ENCODE assay signal across 8 cellular contexts in genomic region chr11:2151500-2152257, GRCh38. TPM values are rescaled to one million over a fixed set of nuclear protein-coding genes. Genes with fewer than 3 reads are reported as not detected.
DNase-seq lines count a peak whose midpoint lies in the region; ATAC-seq, FAIRE-seq and TF ChIP-seq lines count a peak whose summit lies in the region.

No MANE protein-coding gene starts in this region.

- ATAC-seq in mucosa of descending colon (peak; percentile 85), GM21360 (IDR thresholded peaks at IDR 0.05; ENCODE audit: unreplicated experiment) (no peak)

- H3K36me3 Mint-ChIP-seq in CD4-positive, alpha-beta memory T cell: no peaks in the 10 kb centered on the region

- TF ChIP-seq CTCF in endothelial cell of umbilical vein (IDR thresholded peaks at IDR 0.05; ENCODE audit: extremely low read depth in 1 of 2, insufficient read depth in 1 of 2, low read depth in 1 of 2, low read length in 2 of 2) (peak; percentile 59 to 73), mucosa of descending colon (IDR thresholded peaks at IDR 0.05) (peak; percentile 69)

- TF ChIP-seq POLR2A in endothelial cell of umbilical vein (IDR thresholded peaks at IDR 0.05; ENCODE audit: low read depth, low read length): no peak

- peak; percentile 88 for FAIRE-seq in endothelial cell of umbilical vein (lab: Jason Lieb, UNC)

- peaks cover 5 to 11% (median 7%) of the 10 kb centered on the region in 4 donors for H3K4me1 Mint-ChIP-seq in CD4-positive, alpha-beta memory T cell

- no peaks in the 10 kb centered on the region for H3K36me3 ChIP-seq in CD4-positive, alpha-beta memory T cell (ENCODE audit: insufficient read depth, low read length)
- no peaks in the 10 kb centered on the region for H3K36me3 ChIP-seq in NT2/D1 (ENCODE audit: insufficient read depth, insufficient read length, low read length)
- H3K36me3 ChIP-seq in endothelial cell of umbilical vein (ENCODE audit: control insufficient read depth in 2 of 2, extremely low read depth in 1 of 2, insufficient read depth in 2 of 2, low read length in 2 of 2): no peaks in the 10 kb centered on the region
- no peaks in the 10 kb centered on the region for H3K36me3 ChIP-seq in mucosa of descending colon (ENCODE audit: low read depth)

- no peaks in the 10 kb centered on the region for H3K9me3 Mint-ChIP-seq in CD4-positive, alpha-beta memory T cell

- H3K9ac ChIP-seq in NT2/D1 (ENCODE audit: insufficient read length, low read depth): peak overlapping the region; percentile 66
- no peak overlapping the region for H3K9ac ChIP-seq in endothelial cell of umbilical vein (replicated peaks; ENCODE audit: extremely low read depth, insufficient read depth, low read length)

- H3K79me2 ChIP-seq in endothelial cell of umbilical vein (ENCODE audit: control insufficient read depth, insufficient read depth, low read length): no peaks in the 10 kb centered on the region

- CTCF ChIA-PET in CD4-positive, alpha-beta memory T cell (lab: Charles Lee; ENCODE audit: partially characterized antibody): interaction anchor here (0.6 to 8.7 kb wide), 35 partner anchors 9 to 512 kb away, joined by 3 to 276 read pairs (median 4); partner anchors contain the start of genes LSP1, SYT8 and TNNI2
- CTCF ChIA-PET in endothelial cell of umbilical vein (lab: Charles Lee): interaction anchor here (0.5 to 12.6 kb wide), 68 partner anchors 10 to 523 kb away, joined by 3 to 868 read pairs (median 6); partner anchors contain the start of genes C11orf21, IGF2, KRTAP5-6 and LSP1

- intact Hi-C loops in CD4-positive, alpha-beta memory T cell (cut with micrococcal nuclease): loop anchor here (1.0 to 2.0 kb wide), 4 partner anchors 75 to 501 kb away; no protein-coding TSS in a partner anchor
- intact Hi-C loops in endothelial cell of umbilical vein (cut with micrococcal nuclease): loop anchor here (1.0 kb wide), 4 partner anchors 269 to 457 kb away; no protein-coding TSS in a partner anchor
- intact Hi-C loops in mucosa of descending colon (cut with DNase I, micrococcal nuclease): no loop called here

- POLR2A ChIA-PET in CD4-positive, alpha-beta memory T cell (lab: Charles Lee; ENCODE audit: partially characterized antibody): interaction anchor here (0.7 to 1.9 kb wide), 7 partner anchors 114 to 458 kb away, joined by 3 to 9 read pairs (median 4); no protein-coding TSS in a partner anchor
- POLR2A ChIA-PET in endothelial cell of umbilical vein (lab: Charles Lee): interaction anchor here (1.0 kb wide), 1 partner anchor 117 kb away, joined by 3 read pairs; no protein-coding TSS in a partner anchor

- no peak overlapping the region for H3K4me2 ChIP-seq in endothelial cell of umbilical vein (ENCODE audit: insufficient read depth, low read length)

- no peak overlapping the region for H3K4me3 ChIP-seq in CD4-positive, alpha-beta memory T cell (ENCODE audit: low read length in 2 of 2)
- H3K4me3 ChIP-seq in NT2/D1 (ENCODE audit: insufficient read length, low read depth) (no peak overlapping the region), endothelial cell of umbilical vein (replicated peaks in 1 of 3; ENCODE audit: insufficient read depth in 1 of 3, low read depth in 1 of 3, low read length in 3 of 3) (no peak overlapping the region), mucosa of descending colon (no peak overlapping the region)

- H3K27ac Mint-ChIP-seq in CD4-positive, alpha-beta memory T cell: peak overlapping the region in 5 of 7 donors; percentile 22 to 55 (median 26)

- H2AFZ ChIP-seq in endothelial cell of umbilical vein (ENCODE audit: low read depth, low read length): no peak overlapping the region

- H3K27me3 ChIP-seq in CD4-positive, alpha-beta memory T cell (ENCODE audit: insufficient read depth, low read length): peaks cover 11% of the 10 kb centered on the region
- peaks cover 47% of the 10 kb centered on the region for H3K27me3 ChIP-seq in NT2/D1 (ENCODE audit: insufficient read depth, insufficient read length)
- peaks cover 13 to 16% of the 10 kb centered on the region in 2 experiments for H3K27me3 ChIP-seq in endothelial cell of umbilical vein (ENCODE audit: control insufficient read depth in 2 of 2, insufficient read depth in 2 of 2, low read length in 2 of 2)

- dilution Hi-C loops in endothelial cell of umbilical vein (cut with MboI; ENCODE audit: extremely low pct_ligation_motif_present, low sequenced_read_pairs): no loop called here

- H3K9me1 ChIP-seq in endothelial cell of umbilical vein (replicated peaks; ENCODE audit: control insufficient read depth, extremely low read depth, insufficient read depth, low read length): no peaks in the 10 kb centered on the region

- no TSS peak for BruUV-seq in endothelial cell of umbilical vein (replicated peaks; lab: Mats Ljungman, UMichigan)

- H4K20me1 ChIP-seq in endothelial cell of umbilical vein (replicated peaks; ENCODE audit: control insufficient read depth, extremely low read depth, insufficient read depth, low read length): no peaks in the 10 kb centered on the region

- peaks cover 10 to 31% of the 10 kb centered on the region in 2 donors for H3K27me3 Mint-ChIP-seq in CD4-positive, alpha-beta memory T cell

- H3K4me1 ChIP-seq in CD4-positive, alpha-beta memory T cell (ENCODE audit: insufficient read depth, low read length): peaks cover 6% of the 10 kb centered on the region
- H3K4me1 ChIP-seq in NT2/D1 (ENCODE audit: insufficient read depth, insufficient read length) (peaks cover 27% of the 10 kb centered on the region), endothelial cell of umbilical vein (ENCODE audit: control insufficient read depth, extremely low read depth, insufficient read depth, low read length) (no peaks in the 10 kb centered on the region), mucosa of descending colon (ENCODE audit: low read depth) (peaks cover 5% of the 10 kb centered on the region)

- DNase-seq in CD4-positive, alpha-beta memory T cell: peak; percentile 76 to 84 (median 78)
- DNase-seq in HS-27A (ENCODE audit: low read depth) (peak; percentile 48), NT2/D1 (ENCODE audit: low read depth, low spot score) (peak; percentile 81), endothelial cell of umbilical vein (ENCODE audit: low read depth, low spot score) (peak; percentile 74), mucosa of descending colon (peak; percentile 69 to 84 (median 82))
- DNase-seq in activated CD8-positive, alpha-beta memory T cell treated with anti-CD3 and anti-CD28 coated beads, Interleukin-2, amount 50 U/mL, for 24 hours (ENCODE audit: extremely low read depth): peak; percentile 61
- DNase-seq in stimulated activated CD8-positive, alpha-beta memory T cell treated with anti-CD3 and anti-CD28 coated beads, Interleukin-4, amount 100 ng/mL, for 4 hours (ENCODE audit: low read depth in 2 of 2, low spot score in 1 of 2): peak; percentile 51 to 67

- H3K27ac ChIP-seq in CD4-positive, alpha-beta memory T cell (ENCODE audit: low read depth, low read length): no peak overlapping the region
- H3K27ac ChIP-seq in endothelial cell of umbilical vein (ENCODE audit: insufficient read depth, low read depth, low read length): no peak overlapping the region

- no peaks in the 10 kb centered on the region for H3K9me3 ChIP-seq in CD4-positive, alpha-beta memory T cell (ENCODE audit: control insufficient read depth in 1 of 2, low read length in 2 of 2)
- H3K9me3 ChIP-seq in NT2/D1 (ENCODE audit: insufficient read depth, low read length): no peaks in the 10 kb centered on the region
- no peaks in the 10 kb centered on the region for H3K9me3 ChIP-seq in endothelial cell of umbilical vein (replicated peaks; ENCODE audit: control insufficient read depth, insufficient read depth, low read length)
- H3K9me3 ChIP-seq in mucosa of descending colon: no peaks in the 10 kb centered on the region

- H3K4me3 Mint-ChIP-seq in CD4-positive, alpha-beta memory T cell: peak overlapping the region; percentile 20 to 67 (median 48)

TF ChIP-seq in endothelial cell of umbilical vein, 7 proteins besides CTCF, POLR2A, EP300 and RAD21 (continues in another document):
- no peak for TF ChIP-seq JUN (IDR thresholded peaks at IDR 0.05; ENCODE audit: borderline replicate concordance, insufficient read depth, insufficient read length, low read depth)

RNA-seq across cellular contexts. Expression of gene INS, which starts 9.3 kb away (rescaled TPM):
- not detected for total RNA-seq in CD4-positive, alpha-beta memory T cell
- not detected for polyA plus RNA-seq in CD4-positive, alpha-beta memory T cell
- total RNA-seq in endothelial cell of umbilical vein (not detected in 2 replicates), mucosa of descending colon (not detected)
- not detected in 2 replicates for polyA plus RNA-seq in endothelial cell of umbilical vein
- polyA plus RNA-seq in endothelial cell of umbilical vein (2011; cell fraction: cytosol; rRNA removed): not detected in 2 replicates
- not detected in 2 replicates for polyA plus RNA-seq in endothelial cell of umbilical vein (2011; cell fraction: nucleus; rRNA removed)
- polyA plus RNA-seq in endothelial cell of umbilical vein (2012): not detected in 2 replicates
- polyA minus RNA-seq in endothelial cell of umbilical vein: not detected in 2 replicates
- polyA minus RNA-seq in endothelial cell of umbilical vein (2011; cell fraction: cytosol; rRNA and poly(A)+ RNA removed): not detected
- polyA minus RNA-seq in endothelial cell of umbilical vein (2011; cell fraction: nucleus; rRNA and poly(A)+ RNA removed): not detected in 2 replicates

RNA-seq across cellular contexts. Expression of gene IGF2, which starts 12.5 kb away (rescaled TPM):
- not detected for total RNA-seq in CD4-positive, alpha-beta memory T cell
- not detected for polyA plus RNA-seq in CD4-positive, alpha-beta memory T cell
- 21.0 and 34.1 TPM in 2 replicates for total RNA-seq in endothelial cell of umbilical vein
- 4.3 and 5.7 TPM in 2 replicates for polyA plus RNA-seq in endothelial cell of umbilical vein
- 4.0 and 5.9 TPM in 2 replicates for polyA plus RNA-seq in endothelial cell of umbilical vein (2011; cell fraction: cytosol; rRNA removed)
- 1.2 and 1.4 TPM in 2 replicates for polyA plus RNA-seq in endothelial cell of umbilical vein (2011; cell fraction: nucleus; rRNA removed)
- polyA plus RNA-seq in endothelial cell of umbilical vein (2012): 10.6 and 78.9 TPM in 2 replicates
- polyA minus RNA-seq in endothelial cell of umbilical vein: 3.0 and 7.7 TPM in 2 replicates
- not detected for polyA minus RNA-seq in endothelial cell of umbilical vein (2011; cell fraction: cytosol; rRNA and poly(A)+ RNA removed)
- polyA minus RNA-seq in endothelial cell of umbilical vein (2011; cell fraction: nucleus; rRNA and poly(A)+ RNA removed): 0.38 and 1.0 TPM in 2 replicates
- 10 to 100 TPM in 2 of 3 donors, 1 to 10 TPM in 1; 7.6 to 27.6 (median 12.1) TPM for total RNA-seq in mucosa of descending colon

RNA-seq across cellular contexts. Expression of gene TH, which starts 19.9 kb away (rescaled TPM):
- not detected for total RNA-seq in CD4-positive, alpha-beta memory T cell
- not detected for polyA plus RNA-seq in CD4-positive, alpha-beta memory T cell
- total RNA-seq in endothelial cell of umbilical vein (not detected in 2 replicates), mucosa of descending colon (under 1 TPM in 1 of 3 donors, not detected in 2; 0.17 TPM)
- not detected in 2 replicates for polyA plus RNA-seq in endothelial cell of umbilical vein
- not detected in 2 replicates for polyA plus RNA-seq in endothelial cell of umbilical vein (2011; cell fraction: cytosol; rRNA removed)
- polyA plus RNA-seq in endothelial cell of umbilical vein (2011; cell fraction: nucleus; rRNA removed): not detected in 2 replicates
- polyA plus RNA-seq in endothelial cell of umbilical vein (2012): not detected in 2 replicates
- not detected in 2 replicates for polyA minus RNA-seq in endothelial cell of umbilical vein
- not detected for polyA minus RNA-seq in endothelial cell of umbilical vein (2011; cell fraction: cytosol; rRNA and poly(A)+ RNA removed)
- polyA minus RNA-seq in endothelial cell of umbilical vein (2011; cell fraction: nucleus; rRNA and poly(A)+ RNA removed): not detected in 2 replicates

Comparison
In these comparisons a context has a peak if more than half of its experiments do, and no peak if none do; other contexts are left out.
1. RNA of gene IGF2, which starts 12.5 kb away (total RNA-seq): 21.0 to 34.1 TPM in endothelial cell of umbilical vein and 7.6 to 27.6 TPM in mucosa of descending colon; not detected in CD4-positive, alpha-beta memory T cell; every median in the first group is over 4 times any median in the second.
2. intact Hi-C loops: an anchor here in CD4-positive, alpha-beta memory T cell (1.0 to 2.0 kb wide) and endothelial cell of umbilical vein (1.0 kb wide); none called in mucosa of descending colon.
3. Peak in every context shown above with its lines, with median percentiles within 50 percentile points of each other: DNase-seq.